Comparison of ENCODE assay signal across 13 cellular contexts in genomic region chrX:22097295-22097694, GRCh38.
DNase-seq lines count a peak whose midpoint lies in the region; TF ChIP-seq lines count a peak whose summit lies in the region.
"Had no signal": no experiment of that assay in that cellular context is flagged by ENCODE, and none has a peak within 500 bp of the region (broad histone marks: within the 10 kb centered on the region; RNA-seq: fewer than 3 reads in every experiment).

No MANE protein-coding gene starts in this region.

- no peaks in the 10 kb centered on the region for H3K4me1 ChIP-seq in BE2C
- H3K4me1 ChIP-seq: spleen, transverse colon had no signal

- H3K9me3 ChIP-seq in BE2C, result no peaks in the 10 kb centered on the region
- H3K9me3 ChIP-seq: spleen, transverse colon had no signal

- H3K4me3 ChIP-seq in astrocyte of the spinal cord (ENCODE audit: low read depth, low read length) (no peak overlapping the region), BE2C (ENCODE audit: low read depth, low read length) (no peak overlapping the region)
- H3K4me3 ChIP-seq: spleen, transverse colon had no signal

- DNase-seq in A172 (ENCODE audit: low spot score), result peak; percentile 93
- DNase-seq in HCEC 1CT, result peak; percentile 88
- DNase-seq in astrocyte of the spinal cord (ENCODE audit: low read depth, low spot score), result peak; percentile 82
- peak; percentile 55 for DNase-seq in islet precursor cell
- DNase-seq in BE2C, result no peak
- no peak for DNase-seq in hippocampal formation (lab: John Stamatoyannopoulos, UW)
- DNase-seq in stimulated activated CD4-positive, alpha-beta T cell treated with anti-CD3 and anti-CD28 coated beads, Interleukin-1b, Interleukin-23, amount 100 ng/mL, for 48 hours, result no peak
- no peak for DNase-seq in activated naive CD4-positive, alpha-beta T cell (lab: John Stamatoyannopoulos, UW)
- DNase-seq: activated CD4-positive, alpha-beta T cell treated with anti-CD3 and anti-CD28 coated beads for 1 hour; AML-193; NK-92 treated with Interleukin-12 subunit alpha and Interleukin-12 subunit beta, amount 100 ng/mL, for 24 hours; spleen; transverse colon had no signal

- no peaks in the 10 kb centered on the region for H3K27me3 ChIP-seq in BE2C
- H3K27me3 ChIP-seq: spleen, transverse colon had no signal

- TF ChIP-seq CTCF in astrocyte of the spinal cord (IDR thresholded peaks at IDR 0.05; ENCODE audit: low read depth, low read length), result no peak
- TF ChIP-seq CTCF in BE2C (IDR thresholded peaks at IDR 0.05; ENCODE audit: low read depth, low read length), result no peak

- no peaks in the 10 kb centered on the region for H3K36me3 ChIP-seq in BE2C
- H3K36me3 ChIP-seq: spleen, transverse colon had no signal

- in situ Hi-C loops in astrocyte of the spinal cord (cut with HindIII; ENCODE audit: low sequenced_read_pairs), result no loop called here

Comparison
In these comparisons a context has a peak if more than half of its experiments do, and no peak if none do; other contexts are left out.
1. DNase-seq: peak in A172 (single experiment), HCEC 1CT (single experiment), astrocyte of the spinal cord (single experiment) and islet precursor cell (single experiment); none in BE2C (single experiment), hippocampal formation (0 of 2), stimulated activated CD4-positive, alpha-beta T cell treated with anti-CD3 and anti-CD28 coated beads, Interleukin-1b, Interleukin-23, amount 100 ng/mL, for 48 hours (single experiment) and activated naive CD4-positive, alpha-beta T cell (0 of 4).